Comparison of ENCODE assay signal across 19 cellular contexts in genomic region chr9:36034911-36035490, GRCh38.
"Had no signal": no experiment of that assay in that cellular context is flagged by ENCODE, and none has a peak within 500 bp of the region (broad histone marks: within the 10 kb centered on the region; RNA-seq: fewer than 3 reads in every experiment).

No MANE protein-coding gene starts in this region.

- H3K27me3 Mint-ChIP-seq: activated naive CD8-positive, alpha-beta T cell treated with anti-CD3 and anti-CD28 coated beads for 36 hours had no signal

- H3K9me3 ChIP-seq: breast epithelium, prostate gland, tibial nerve had no signal

- H3K27ac ChIP-seq: breast epithelium, epithelial cell of prostate, prostate gland, tibial nerve, VCaP had no signal

- H3K27ac Mint-ChIP-seq: activated naive CD8-positive, alpha-beta T cell treated with anti-CD3 and anti-CD28 coated beads for 36 hours; dendritic cell treated with granulocyte-macrophage colony-stimulating factor and Interleukin-4, amounts not matched to agents 40 ng/mL and 50 ng/mL, for 4 days; effector memory CD8-positive, alpha-beta T cell had no signal

- H3K27me3 ChIP-seq: breast epithelium, tibial nerve had no signal

- H3K4me3 Mint-ChIP-seq: activated naive CD8-positive, alpha-beta T cell treated with anti-CD3 and anti-CD28 coated beads for 36 hours; dendritic cell treated with granulocyte-macrophage colony-stimulating factor and Interleukin-4, amounts not matched to agents 40 ng/mL and 50 ng/mL, for 4 days had no signal

- H3K4me3 ChIP-seq: breast epithelium, prostate gland, skin epidermis, tibial nerve had no signal

- DNase-seq: activated CD4-positive, alpha-beta T cell treated with anti-CD3 and anti-CD28 coated beads for 1 hour; activated CD4-positive, alpha-beta T cell treated with anti-CD3 and anti-CD28 coated beads, Interleukin-2, amount 50 U/mL, for 4 hours; activated effector memory CD4-positive, alpha-beta T cell treated with Interleukin-2 at 50 U/mL for 16 hours; activated naive CD8-positive, alpha-beta T cell treated with anti-CD3 and anti-CD28 coated beads for 36 hours; activated T-cell treated with anti-CD3 and anti-CD28 coated beads for 4 hours; effector memory CD8-positive, alpha-beta T cell; nucleus accumbens; right cardiac atrium; stimulated activated CD4-positive, alpha-beta T cell treated with anti-CD3 and anti-CD28 coated beads, Interleukin-4, amount 100 ng/mL, for 24 hours; stimulated activated naive CD4-positive, alpha-beta T cell treated with Interleukin-2 at 50 U/mL for 16 hours; substantia nigra had no signal

- H3K36me3 Mint-ChIP-seq: activated naive CD8-positive, alpha-beta T cell treated with anti-CD3 and anti-CD28 coated beads for 36 hours had no signal

- H3K36me3 ChIP-seq: breast epithelium, prostate gland, tibial nerve had no signal

- ATAC-seq: effector memory CD8-positive, alpha-beta T cell; left lobe of liver; right cardiac atrium had no signal

- H3K9me3 Mint-ChIP-seq: activated naive CD8-positive, alpha-beta T cell treated with anti-CD3 and anti-CD28 coated beads for 36 hours; dendritic cell treated with granulocyte-macrophage colony-stimulating factor and Interleukin-4, amounts not matched to agents 40 ng/mL and 50 ng/mL, for 4 days; effector memory CD8-positive, alpha-beta T cell had no signal

- H3K4me1 ChIP-seq: breast epithelium, prostate gland had no signal
